Comparison of ENCODE assay signal across 30 cellular contexts in the genomic region with DNA sequence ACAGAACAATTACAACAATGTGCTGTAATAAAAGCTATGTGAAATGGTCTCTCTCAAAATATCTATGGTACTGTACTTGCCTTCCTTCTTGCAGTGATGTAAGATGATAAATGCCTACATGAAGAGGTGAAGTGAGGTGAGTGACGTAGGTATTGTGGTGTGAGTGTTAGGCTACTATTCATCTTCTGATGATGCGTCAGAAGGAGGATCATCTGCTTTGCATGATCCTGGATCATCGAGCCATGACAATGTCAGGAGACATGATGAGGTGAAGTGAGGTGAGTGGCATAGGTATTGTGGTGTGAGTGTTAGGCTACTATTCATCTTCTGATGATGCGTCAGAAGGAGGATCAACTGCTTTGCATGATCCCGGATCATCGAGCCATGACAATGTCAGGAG.
DNase-seq lines count a peak whose midpoint lies in the region; ATAC-seq, FAIRE-seq and TF ChIP-seq lines count a peak whose summit lies in the region.
"Had no signal": no experiment of that assay in that cellular context is flagged by ENCODE, and none has a peak within 500 bp of the region (broad histone marks: within the 10 kb centered on the region; RNA-seq: fewer than 3 reads in every experiment).

No MANE protein-coding gene starts in this region.

- no peak for ATAC-seq in HG03354 (IDR thresholded peaks at IDR 0.05; ENCODE audit: poor library complexity, severe bottlenecking, unreplicated experiment)
- ATAC-seq: GM12878, PC-3, T-cell had no signal

- H3K9me3 ChIP-seq in astrocyte (ENCODE audit: insufficient read depth, low read depth, low read length) (no peaks in the 10 kb centered on the region), Peyer's patch (no peaks in the 10 kb centered on the region)
- H3K9me3 ChIP-seq: BLaER1 treated with 17β-estradiol and CSF1 and Interleukin-3, amounts not matched to agents 10 nM and 100 nM; MG63; SJSA1 had no signal

- no peak overlapping the region for H3K27ac Mint-ChIP-seq in astrocyte (ENCODE audit: unreplicated experiment)
- H3K27ac Mint-ChIP-seq: CD4-positive, alpha-beta T cell; T-cell had no signal

- H3K4me2 ChIP-seq in astrocyte (ENCODE audit: low read length), result no peak overlapping the region
- H3K4me2 ChIP-seq: BLaER1 treated with 17β-estradiol and CSF1 and Interleukin-3, amounts not matched to agents 10 nM and 100 nM had no signal

- H3K36me3 ChIP-seq in astrocyte (ENCODE audit: insufficient read depth, low read length) (no peaks in the 10 kb centered on the region), Peyer's patch (no peaks in the 10 kb centered on the region)
- H3K36me3 ChIP-seq: BLaER1 treated with 17β-estradiol and CSF1 and Interleukin-3, amounts not matched to agents 10 nM and 100 nM; MG63; SJSA1 had no signal

- peak; percentile 75 for FAIRE-seq in astrocyte (lab: Jason Lieb, UNC)
- FAIRE-seq: A204.1, GM12878, H1 had no signal

- TF ChIP-seq CTCF in astrocyte (IDR thresholded peaks at IDR 0.05; ENCODE audit: insufficient read depth, low read depth, low read length) (no peak), Peyer's patch (IDR thresholded peaks at IDR 0.05) (no peak)

- H3K36me3 Mint-ChIP-seq in astrocyte (ENCODE audit: low read depth, unreplicated experiment), result no peaks in the 10 kb centered on the region
- H3K36me3 Mint-ChIP-seq: T-cell had no signal

- no peaks in the 10 kb centered on the region for H3K27me3 ChIP-seq in astrocyte (ENCODE audit: insufficient read depth, low read length)
- H3K27me3 ChIP-seq in Peyer's patch, result no peaks in the 10 kb centered on the region
- H3K27me3 ChIP-seq: BLaER1 treated with 17β-estradiol and CSF1 and Interleukin-3, amounts not matched to agents 10 nM and 100 nM; MG63; SJSA1 had no signal

- H3K4me3 Mint-ChIP-seq in astrocyte (ENCODE audit: unreplicated experiment), result no peak overlapping the region
- H3K4me3 Mint-ChIP-seq: CD4-positive, alpha-beta T cell; T-cell had no signal

- H2AFZ ChIP-seq in astrocyte (ENCODE audit: low read depth, low read length), result no peak overlapping the region

- H3K27ac ChIP-seq in astrocyte (ENCODE audit: low read depth, low read length), result no peak overlapping the region
- H3K27ac ChIP-seq in Peyer's patch, result no peak overlapping the region
- H3K27ac ChIP-seq: BLaER1 treated with 17β-estradiol and CSF1 and Interleukin-3, amounts not matched to agents 10 nM and 100 nM; SJSA1 had no signal

- H3K9me3 Mint-ChIP-seq in astrocyte (ENCODE audit: unreplicated experiment), result no peaks in the 10 kb centered on the region
- H3K9me3 Mint-ChIP-seq: CD4-positive, alpha-beta T cell; T-cell had no signal

- in situ Hi-C loops in Caki2 (cut with HindIII; ENCODE audit: low pct_unique_long_range_greater_than_20kb, low sequenced_read_pairs), result no loop called here

- no peaks in the 10 kb centered on the region for H3K79me2 ChIP-seq in astrocyte (ENCODE audit: insufficient read depth, low read length)

- H3K4me3 ChIP-seq in astrocyte (ENCODE audit: insufficient read depth, low read depth, low read length) (no peak overlapping the region), Peyer's patch (no peak overlapping the region)
- H3K4me3 ChIP-seq: BLaER1 treated with 17β-estradiol and CSF1 and Interleukin-3, amounts not matched to agents 10 nM and 100 nM; GM12878; MG63; SJSA1 had no signal

- H3K4me1 Mint-ChIP-seq in astrocyte (ENCODE audit: low read depth, unreplicated experiment), result peaks cover 9% of the 10 kb centered on the region
- H3K4me1 Mint-ChIP-seq: T-cell had no signal

- DNase-seq in Caki2 (ENCODE audit: low read depth), result peak; percentile 30
- peak; percentile 42 for DNase-seq in HK-2 (ENCODE audit: unreplicated experiment)
- DNase-seq in astrocyte (ENCODE audit: low read depth), result no peak
- DNase-seq in kidney tubule cell (ENCODE audit: low spot score), result peak; percentile 57
- DNase-seq in Peyer's patch, result no peak
- no peak for DNase-seq in HUDEP-2 (lab: John Stamatoyannopoulos, UW; ENCODE audit: unreplicated experiment in 76 of 76)
- DNase-seq: AML-193; CD4-positive, alpha-beta T cell; DMS79; EL; GDM1; HCEC 1CT; IMR-90; KG1; MG63; NCI-H1417; NCI-H1694; NCI-H2029 treated with DMSO at 0.1 percent for 48 hours; NCI-H446 treated with DMSO at 0.1 percent for 48 hours; NCI-H69; PC-3; Right ventricle myocardium superior; RPMI8226; T-cell had no signal

- no peak overlapping the region for H3K9ac ChIP-seq in astrocyte (ENCODE audit: low read length)
- H3K9ac ChIP-seq: BLaER1 treated with 17β-estradiol and CSF1 and Interleukin-3, amounts not matched to agents 10 nM and 100 nM had no signal

- H3K27me3 Mint-ChIP-seq in astrocyte (ENCODE audit: low read depth, unreplicated experiment), result no peaks in the 10 kb centered on the region
- H3K27me3 Mint-ChIP-seq: CD4-positive, alpha-beta T cell; T-cell had no signal

- TF ChIP-seq POLR2A in Peyer's patch (IDR thresholded peaks at IDR 0.05), result no peak

- H3K4me1 ChIP-seq in astrocyte (ENCODE audit: insufficient read depth, low read length) (no peaks in the 10 kb centered on the region), Peyer's patch (no peaks in the 10 kb centered on the region)
- H3K4me1 ChIP-seq: BLaER1 treated with 17β-estradiol and CSF1 and Interleukin-3, amounts not matched to agents 10 nM and 100 nM; SJSA1 had no signal

- no peaks in the 10 kb centered on the region for H4K20me1 ChIP-seq in astrocyte (ENCODE audit: insufficient read depth, low read length)
- H4K20me1 ChIP-seq: BLaER1 treated with 17β-estradiol and CSF1 and Interleukin-3, amounts not matched to agents 10 nM and 100 nM had no signal

Comparison
In these comparisons a context has a peak if more than half of its experiments do, and no peak if none do; other contexts are left out.
1. DNase-seq: peak in Caki2 (single experiment), HK-2 (single experiment) and kidney tubule cell (single experiment); none in astrocyte (single experiment), Peyer's patch (0 of 3) and HUDEP-2 (0 of 76).